Comparison of ENCODE assay signal across 16 cellular contexts in the genomic region with DNA sequence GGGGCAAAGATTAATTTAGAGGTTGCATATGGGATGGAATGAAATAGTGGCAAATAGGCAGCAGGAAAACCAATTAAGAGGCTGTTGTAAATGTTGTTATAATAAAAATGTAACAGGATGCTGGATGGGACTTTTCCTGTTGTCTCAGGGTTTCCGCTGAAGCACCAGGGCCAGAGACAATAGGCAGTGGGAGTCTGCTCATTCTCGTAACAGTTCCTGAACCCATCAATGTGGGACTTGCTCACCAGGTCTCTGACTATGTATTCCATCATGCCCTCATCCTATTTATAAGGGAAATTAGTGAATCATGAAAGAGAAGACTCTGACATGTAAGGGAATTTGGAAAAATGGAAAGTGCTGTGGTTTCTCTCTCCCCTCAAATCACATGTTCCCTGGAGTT.
"Had no signal": no experiment of that assay in that cellular context is flagged by ENCODE, and none has a peak within 500 bp of the region (broad histone marks: within the 10 kb centered on the region; RNA-seq: fewer than 3 reads in every experiment).

No MANE protein-coding gene starts in this region.

- H3K27ac Mint-ChIP-seq: activated CD4-positive, alpha-beta memory T cell treated with anti-CD3 and anti-CD28 coated beads for 36 hours; activated CD4-positive, alpha-beta T cell treated with anti-CD3 and anti-CD28 coated beads for 36 hours; activated CD8-positive, alpha-beta memory T cell treated with anti-CD3 and anti-CD28 coated beads, Interleukin-2, amount 10 ng/mL, durations not matched to agents 7 days and 5 days; activated naive CD4-positive, alpha-beta T cell treated with anti-CD3 and anti-CD28 coated beads, Interleukin-2, amount 10 ng/mL, durations not matched to agents 7 days and 5 days; effector memory CD8-positive, alpha-beta T cell; natural killer cell; progenitor cell of endocrine pancreas; T-helper 1 cell treated with Interleukin-12 subunit alpha and Interleukin-12 subunit beta and Interleukin-4 antibody, amounts not matched to agents 30 μg/mL and 1 μg/mL, for 36 hours had no signal

- H3K9me3 Mint-ChIP-seq: activated CD4-positive, alpha-beta memory T cell treated with anti-CD3 and anti-CD28 coated beads for 36 hours; effector memory CD8-positive, alpha-beta T cell; natural killer cell; T-helper 1 cell treated with Interleukin-12 subunit alpha and Interleukin-12 subunit beta and Interleukin-4 antibody, amounts not matched to agents 30 μg/mL and 1 μg/mL, for 36 hours had no signal

- H3K27me3 Mint-ChIP-seq: activated CD4-positive, alpha-beta memory T cell treated with anti-CD3 and anti-CD28 coated beads for 36 hours; activated CD4-positive, alpha-beta T cell treated with anti-CD3 and anti-CD28 coated beads for 36 hours; activated CD8-positive, alpha-beta memory T cell treated with anti-CD3 and anti-CD28 coated beads, Interleukin-2, amount 10 ng/mL, durations not matched to agents 7 days and 5 days; progenitor cell of endocrine pancreas had no signal

- DNase-seq: activated CD4-positive, alpha-beta memory T cell treated with anti-CD3 and anti-CD28 coated beads for 36 hours; activated CD4-positive, alpha-beta T cell treated with anti-CD3 and anti-CD28 coated beads for 36 hours; activated CD8-positive, alpha-beta memory T cell treated with anti-CD3 and anti-CD28 coated beads, Interleukin-2, amount 10 ng/mL, durations not matched to agents 7 days and 5 days; activated naive CD4-positive, alpha-beta T cell treated with anti-CD3 and anti-CD28 coated beads, Interleukin-2, amount 10 ng/mL, durations not matched to agents 7 days and 5 days; activated T-cell treated with anti-CD3 and anti-CD28 coated beads, Interleukin-2, amount 50 U/mL, for 1 hour; effector memory CD8-positive, alpha-beta T cell; mesendoderm; natural killer cell; right cardiac atrium; small intestine; stimulated activated CD4-positive, alpha-beta T cell treated with anti-CD3 and anti-CD28 coated beads, Interleukin-4, amount 100 ng/mL, for 24 hours; stimulated activated naive CD8-positive, alpha-beta T cell treated with anti-CD3 and anti-CD28 coated beads, Interleukin-15, Interleukin-2, amounts not matched to agents 100 U/mL and 50 U/mL, for 24 hours had no signal

- H3K27ac ChIP-seq: epithelial cell of prostate had no signal

- H3K36me3 Mint-ChIP-seq: natural killer cell had no signal

- H3K4me3 Mint-ChIP-seq: activated CD4-positive, alpha-beta memory T cell treated with anti-CD3 and anti-CD28 coated beads for 36 hours; activated CD4-positive, alpha-beta T cell treated with anti-CD3 and anti-CD28 coated beads for 36 hours; activated CD8-positive, alpha-beta memory T cell treated with anti-CD3 and anti-CD28 coated beads, Interleukin-2, amount 10 ng/mL, durations not matched to agents 7 days and 5 days; activated naive CD4-positive, alpha-beta T cell treated with anti-CD3 and anti-CD28 coated beads, Interleukin-2, amount 10 ng/mL, durations not matched to agents 7 days and 5 days; effector memory CD8-positive, alpha-beta T cell; natural killer cell; T-helper 1 cell treated with Interleukin-12 subunit alpha and Interleukin-12 subunit beta and Interleukin-4 antibody, amounts not matched to agents 30 μg/mL and 1 μg/mL, for 36 hours had no signal

- H3K27me3 ChIP-seq: tibial nerve had no signal

- H3K4me3 ChIP-seq: tibial nerve had no signal

- H3K9me3 ChIP-seq: tibial nerve had no signal

- H3K36me3 ChIP-seq: tibial nerve had no signal
